Comparison of ENCODE assay signal across 21 cellular contexts in genomic region chr12:43655586-43655985, GRCh38.
DNase-seq lines count a peak whose midpoint lies in the region; ATAC-seq and TF ChIP-seq lines count a peak whose summit lies in the region.
"Had no signal": no experiment of that assay in that cellular context is flagged by ENCODE, and none has a peak within 500 bp of the region (broad histone marks: within the 10 kb centered on the region; RNA-seq: fewer than 3 reads in every experiment).

No MANE protein-coding gene starts in this region.

- H3K36me3 ChIP-seq in HCT116 (ENCODE audit: control insufficient read depth in 1 of 2, insufficient read depth in 2 of 2, low read length in 2 of 2) (no peaks in the 10 kb centered on the region), RWPE2 (ENCODE audit: low read depth) (no peaks in the 10 kb centered on the region), esophagus muscularis mucosa (no peaks in the 10 kb centered on the region), colonic mucosa (no peaks in the 10 kb centered on the region)
- H3K36me3 ChIP-seq: sigmoid colon, thyroid gland had no signal

- no peak overlapping the region for H3K27ac ChIP-seq in HCT116 (ENCODE audit: low read depth, low read length)
- no peak overlapping the region for H3K27ac ChIP-seq in RWPE2 (ENCODE audit: poor library complexity, severe bottlenecking)
- no peak overlapping the region for H3K27ac ChIP-seq in esophagus muscularis mucosa (replicated peaks in 1 of 4)
- H3K27ac ChIP-seq in colonic mucosa = no peak overlapping the region
- H3K27ac ChIP-seq: parathyroid adenoma, sigmoid colon, thyroid gland had no signal

- CTCF ChIA-PET in HCT116 (lab: Charles Lee) = no interaction called here

- peak overlapping the region; percentile 22; the same call in 1 of the 2 replicates for H3K4me2 ChIP-seq in HCT116 (ENCODE audit: low read length)

- no peak overlapping the region for H3K9ac ChIP-seq in HCT116 (ENCODE audit: low read length)
- no peak overlapping the region for H3K9ac ChIP-seq in colonic mucosa (ENCODE audit: low read depth in 2 of 2, low read length in 2 of 2)
- H3K9ac ChIP-seq: parathyroid adenoma had no signal

- no peak for TF ChIP-seq RAD21 in HCT116 (IDR thresholded peaks at IDR 0.05; ENCODE audit: low read depth)

- ATAC-seq in HCT116 (no peak), RWPE2 (ENCODE audit: low read depth) (peak; percentile 76; the same call in 2 of the 3 replicates), GM21529 (IDR thresholded peaks at IDR 0.05; ENCODE audit: unreplicated experiment) (no peak)
- ATAC-seq: left colon; natural killer cell treated with Interleukin-12 subunit alpha and Interleukin-12 subunit beta and Interleukin-15 and Interleukin-18, amount 100 ng/mL, for 72 hours had no signal

- TF ChIP-seq POLR2A in HCT116 (IDR thresholded peaks at IDR 0.05; ENCODE audit: borderline replicate concordance, extremely low read depth, insufficient read depth, insufficient read length) (no peak), esophagus muscularis mucosa (IDR thresholded peaks at IDR 0.05; ENCODE audit: low read depth) (no peak)

- POLR2A ChIA-PET in HCT116 (lab: Charles Lee) = no interaction called here

- peaks cover 0 to 5% of the 10 kb centered on the region in 2 experiments; a peak in 1 of 4 replicates for H3K4me1 ChIP-seq in HCT116 (ENCODE audit: control insufficient read depth in 1 of 2, insufficient read depth in 2 of 2, low read length in 2 of 2)
- H3K4me1 ChIP-seq in RWPE2 (ENCODE audit: insufficient read depth, poor library complexity, severe bottlenecking) = no peaks in the 10 kb centered on the region
- H3K4me1 ChIP-seq in esophagus muscularis mucosa = no peaks in the 10 kb centered on the region
- H3K4me1 ChIP-seq in colonic mucosa = no peaks in the 10 kb centered on the region
- H3K4me1 ChIP-seq: parathyroid adenoma, sigmoid colon, thyroid gland had no signal

- TF ChIP-seq CTCF in HCT116 (IDR thresholded peaks at IDR 0.05 in 2 of 3, conservative IDR thresholded peaks at IDR 0.05 in 1 of 3; ENCODE audit: borderline replicate concordance in 1 of 3, insufficient read depth in 1 of 3, low read depth in 2 of 3, low read length in 2 of 3) (no peak), RWPE2 (IDR thresholded peaks at IDR 0.05; ENCODE audit: poor library complexity, severe bottlenecking) (no peak), epithelial cell of proximal tubule (conservative IDR thresholded peaks at IDR 0.05; ENCODE audit: low read depth, low read length) (no peak), esophagus muscularis mucosa (IDR thresholded peaks at IDR 0.05) (no peak), colonic mucosa (IDR thresholded peaks at IDR 0.05) (no peak)

- intact Hi-C loops in HCT116 (cut with micrococcal nuclease) (no loop called here), esophagus muscularis mucosa (cut with DNase I) (no loop called here), colonic mucosa (cut with DNase I) (no loop called here)

- no peaks in the 10 kb centered on the region for H3K9me3 ChIP-seq in HCT116 (ENCODE audit: control insufficient read depth in 1 of 2, insufficient read depth in 1 of 2, low read depth in 1 of 2, low read length in 2 of 2)
- H3K9me3 ChIP-seq in RWPE2 (ENCODE audit: severe bottlenecking) = no peaks in the 10 kb centered on the region
- H3K9me3 ChIP-seq in esophagus muscularis mucosa = no peaks in the 10 kb centered on the region
- H3K9me3 ChIP-seq in colonic mucosa = no peaks in the 10 kb centered on the region
- H3K9me3 ChIP-seq: sigmoid colon, thyroid gland had no signal

- no peaks in the 10 kb centered on the region for H4K20me1 ChIP-seq in HCT116 (ENCODE audit: insufficient read depth)

- WGBS in esophagus muscularis mucosa = 90% methylated on average over 1 of the region's 1 CpG

- H3K79me2 ChIP-seq in HCT116 (ENCODE audit: insufficient read depth, low read length) = no peaks in the 10 kb centered on the region
- H3K79me2 ChIP-seq: parathyroid adenoma had no signal

- H3K27me3 ChIP-seq in HCT116 (ENCODE audit: insufficient read depth, low read length) = no peaks in the 10 kb centered on the region
- no peaks in the 10 kb centered on the region for H3K27me3 ChIP-seq in RWPE2 (ENCODE audit: insufficient read depth, poor library complexity, severe bottlenecking)
- H3K27me3 ChIP-seq in esophagus muscularis mucosa = no peaks in the 10 kb centered on the region
- H3K27me3 ChIP-seq in colonic mucosa = no peaks in the 10 kb centered on the region
- H3K27me3 ChIP-seq: sigmoid colon, thyroid gland had no signal

- no peak for DNase-seq in HCT116 (ENCODE audit: low read depth, low spot score)
- DNase-seq in RWPE2 (ENCODE audit: low spot score) = no peak
- peak; percentile 23 for DNase-seq in epithelial cell of proximal tubule (ENCODE audit: low read depth)
- DNase-seq in kidney tubule cell (ENCODE audit: low spot score) = peak; percentile 60
- DNase-seq in esophagus muscularis mucosa (ENCODE audit: extremely low spot score) = no peak
- DNase-seq in colonic mucosa = no peak
- DNase-seq in activated effector memory CD4-positive, alpha-beta T cell treated with Interleukin-2 at 50 U/mL for 16 hours = no peak
- DNase-seq: activated CD4-positive, alpha-beta T cell treated with anti-CD3 and anti-CD28 coated beads, Interleukin-2, amount 10 ng/mL, durations not matched to agents 24 days and 14 days; central memory CD4-positive, alpha-beta T cell; effector CD4-positive, alpha-beta T cell; left colon; MV-4-11; NCI-H187 treated with DMSO at 0.1 percent for 48 hours; NCI-H446 treated with DMSO at 0.1 percent for 48 hours; sigmoid colon; stimulated activated CD4-positive, alpha-beta T cell treated with anti-CD3 and anti-CD28 coated beads, Interleukin-1b, Interleukin-23, amount 100 ng/mL, for 48 hours; stimulated activated naive CD4-positive, alpha-beta T cell treated with Interleukin-2 at 50 U/mL for 16 hours; thyroid gland had no signal

- H3K4me3 ChIP-seq in HCT116 (replicated peaks in 1 of 2; ENCODE audit: low read depth in 1 of 2, low read length in 2 of 2) = no peak overlapping the region
- H3K4me3 ChIP-seq in RWPE2 (ENCODE audit: severe bottlenecking) = no peak overlapping the region
- no peak overlapping the region for H3K4me3 ChIP-seq in epithelial cell of proximal tubule (ENCODE audit: low read depth, low read length)
- no peak overlapping the region for H3K4me3 ChIP-seq in esophagus muscularis mucosa
- no peak overlapping the region for H3K4me3 ChIP-seq in colonic mucosa
- H3K4me3 ChIP-seq: sigmoid colon, thyroid gland had no signal

- BruUV-seq in HCT116 (replicated peaks; lab: Mats Ljungman, UMichigan) = no TSS peak

- no peaks in the 10 kb centered on the region for H3K9me2 ChIP-seq in HCT116 (ENCODE audit: insufficient read depth)

- RAD21 ChIA-PET in HCT116 (lab: Charles Lee; ENCODE audit: low non-redundant PET in 1 of 2, low total read pairs in 2 of 2, uncharacterized antibody in 2 of 2, unreplicated experiment in 2 of 2) = no interaction called here

- no peak for TF ChIP-seq EP300 in esophagus muscularis mucosa (IDR thresholded peaks at IDR 0.05)

- H2AFZ ChIP-seq in HCT116 (ENCODE audit: low read depth, low read length, poor library complexity, severe bottlenecking) = peak overlapping the region; percentile 52
- H2AFZ ChIP-seq: parathyroid adenoma had no signal

TF ChIP-seq in HCT116, 20 proteins besides CTCF, POLR2A, EP300 and RAD21:
- TF ChIP-seq EGR1 (IDR thresholded peaks at IDR 0.05; ENCODE audit: low read depth) = no peak
- TF ChIP-seq JUND (IDR thresholded peaks at IDR 0.05) = no peak

Comparison
In these comparisons a context has a peak if more than half of its experiments do, and no peak if none do; other contexts are left out.
1. DNase-seq: peak in epithelial cell of proximal tubule (single experiment) and kidney tubule cell (single experiment); none in HCT116 (single experiment), RWPE2 (single experiment), esophagus muscularis mucosa (single experiment), colonic mucosa (single experiment) and activated effector memory CD4-positive, alpha-beta T cell treated with Interleukin-2 at 50 U/mL for 16 hours (single experiment).